In the genomic region with DNA sequence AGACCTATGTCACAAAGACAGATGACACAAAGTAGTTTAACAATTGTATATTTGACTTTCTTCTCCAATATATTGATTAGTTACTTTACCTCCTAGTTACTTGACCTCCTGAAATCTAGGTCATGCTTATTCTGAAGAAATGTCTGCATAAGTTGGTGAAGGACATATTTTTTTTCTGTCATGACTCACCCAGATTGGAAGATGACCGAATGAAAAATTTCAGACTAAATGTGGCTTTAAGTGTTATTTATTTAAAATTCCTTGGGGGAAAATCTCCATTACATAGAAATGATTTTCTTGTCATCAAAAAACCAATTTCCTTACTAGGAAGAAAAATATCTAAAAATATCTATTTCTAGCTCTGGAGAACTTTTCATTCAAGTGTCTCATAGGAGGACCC, we compare ENCODE assay signal across 18 cellular contexts.
DNase-seq lines count a peak whose midpoint lies in the region; FAIRE-seq and TF ChIP-seq lines count a peak whose summit lies in the region.
"Had no signal": no experiment of that assay in that cellular context is flagged by ENCODE, and none has a peak within 500 bp of the region (broad histone marks: within the 10 kb centered on the region; RNA-seq: fewer than 3 reads in every experiment).

No MANE protein-coding gene starts in this region.

- H3K9me3 ChIP-seq in astrocyte (ENCODE audit: insufficient read depth, low read depth, low read length) (no peaks in the 10 kb centered on the region), fibroblast of lung (ENCODE audit: control insufficient read depth, insufficient read depth, low read depth, low read length) (no peaks in the 10 kb centered on the region), osteoblast (ENCODE audit: low read depth, low read length) (no peaks in the 10 kb centered on the region), tibial artery (no peaks in the 10 kb centered on the region)

- H4K20me1 ChIP-seq in astrocyte (ENCODE audit: insufficient read depth, low read length) = no peaks in the 10 kb centered on the region
- H4K20me1 ChIP-seq in fibroblast of lung (ENCODE audit: control insufficient read depth, extremely low read depth, insufficient read depth, low read length) = no peaks in the 10 kb centered on the region
- H4K20me1 ChIP-seq in osteoblast (ENCODE audit: insufficient read depth, low read length) = no peaks in the 10 kb centered on the region

- no peaks in the 10 kb centered on the region for H3K27me3 ChIP-seq in astrocyte (ENCODE audit: insufficient read depth, low read length)
- H3K27me3 ChIP-seq in fibroblast of lung (ENCODE audit: control insufficient read depth, insufficient read depth, low read length) = no peaks in the 10 kb centered on the region
- H3K27me3 ChIP-seq in osteoblast (ENCODE audit: insufficient read depth, low read length) = no peaks in the 10 kb centered on the region
- no peaks in the 10 kb centered on the region for H3K27me3 ChIP-seq in tibial artery

- H3K36me3 Mint-ChIP-seq in astrocyte (ENCODE audit: low read depth, unreplicated experiment) (no peaks in the 10 kb centered on the region), endothelial cell (ENCODE audit: low read depth, unreplicated experiment) (no peaks in the 10 kb centered on the region)
- H3K36me3 Mint-ChIP-seq: CD14-positive monocyte; CD8-positive, alpha-beta T cell had no signal

- no peak overlapping the region for H3K4me3 ChIP-seq in astrocyte (ENCODE audit: insufficient read depth, low read depth, low read length)
- no peak overlapping the region for H3K4me3 ChIP-seq in fibroblast of lung (replicated peaks in 1 of 4; ENCODE audit: control extremely low read depth in 1 of 4, insufficient read depth in 1 of 4, low read depth in 3 of 4, low read length in 4 of 4)
- H3K4me3 ChIP-seq in osteoblast (ENCODE audit: insufficient read depth, low read length) = no peak overlapping the region
- no peak overlapping the region for H3K4me3 ChIP-seq in tibial artery

- peak overlapping the region; percentile 93 for H3K27ac Mint-ChIP-seq in astrocyte (ENCODE audit: unreplicated experiment)
- H3K27ac Mint-ChIP-seq in endothelial cell (ENCODE audit: unreplicated experiment) = no peak overlapping the region
- H3K27ac Mint-ChIP-seq: CD14-positive monocyte; CD8-positive, alpha-beta T cell had no signal

- H3K4me1 Mint-ChIP-seq in astrocyte (ENCODE audit: low read depth, unreplicated experiment) (peaks cover 31% of the 10 kb centered on the region), endothelial cell (ENCODE audit: unreplicated experiment) (no peaks in the 10 kb centered on the region)
- H3K4me1 Mint-ChIP-seq: CD14-positive monocyte had no signal

- H3K79me2 ChIP-seq in astrocyte (ENCODE audit: insufficient read depth, low read length) (no peaks in the 10 kb centered on the region), fibroblast of lung (ENCODE audit: control insufficient read depth, insufficient read depth, low read length) (no peaks in the 10 kb centered on the region), osteoblast (ENCODE audit: insufficient read depth, low read length) (no peaks in the 10 kb centered on the region)

- H3K9ac ChIP-seq in astrocyte (ENCODE audit: low read length) (no peak overlapping the region), fibroblast of lung (ENCODE audit: insufficient read depth, low read length) (no peak overlapping the region)

- H3K36me3 ChIP-seq in astrocyte (ENCODE audit: insufficient read depth, low read length) (no peaks in the 10 kb centered on the region), fibroblast of lung (ENCODE audit: control insufficient read depth, insufficient read depth, low read length) (no peaks in the 10 kb centered on the region), osteoblast (ENCODE audit: insufficient read depth, low read length) (no peaks in the 10 kb centered on the region), tibial artery (no peaks in the 10 kb centered on the region)

- TF ChIP-seq CTCF in astrocyte (IDR thresholded peaks at IDR 0.05; ENCODE audit: insufficient read depth, low read depth, low read length) = no peak
- no peak for TF ChIP-seq CTCF in fibroblast of lung (conservative IDR thresholded peaks at IDR 0.05 in 1 of 2, IDR thresholded peaks at IDR 0.05 in 1 of 2; ENCODE audit: low read depth in 1 of 2, low read length in 2 of 2)
- TF ChIP-seq CTCF in osteoblast (IDR thresholded peaks at IDR 0.05; ENCODE audit: extremely low read depth, low read depth, low read length) = no peak
- TF ChIP-seq CTCF in endothelial cell (IDR thresholded peaks at IDR 0.05; ENCODE audit: unreplicated experiment) = no peak
- TF ChIP-seq CTCF in tibial artery (IDR thresholded peaks at IDR 0.05) = no peak

- intact Hi-C loops in tibial artery (cut with DNase I; ENCODE audit: low total_unique reads) = no loop called here

- H3K27ac ChIP-seq in astrocyte (ENCODE audit: low read depth, low read length) = peak overlapping the region; percentile 45
- no peak overlapping the region for H3K27ac ChIP-seq in fibroblast of lung (ENCODE audit: insufficient read depth, low read length)
- H3K27ac ChIP-seq in osteoblast (ENCODE audit: low read depth, low read length) = peak overlapping the region; percentile 73
- H3K27ac ChIP-seq in tibial artery = no peak overlapping the region
- H3K27ac ChIP-seq: 22Rv1, HL-60 had no signal

- H2AFZ ChIP-seq in astrocyte (ENCODE audit: low read depth, low read length) (no peak overlapping the region), fibroblast of lung (ENCODE audit: low read length) (no peak overlapping the region), osteoblast (ENCODE audit: low read length) (no peak overlapping the region)

- H3K27me3 Mint-ChIP-seq in astrocyte (ENCODE audit: low read depth, unreplicated experiment) (no peaks in the 10 kb centered on the region), endothelial cell (ENCODE audit: unreplicated experiment) (no peaks in the 10 kb centered on the region)

- H3K4me3 Mint-ChIP-seq in astrocyte (ENCODE audit: unreplicated experiment) (no peak overlapping the region), endothelial cell (ENCODE audit: unreplicated experiment) (no peak overlapping the region)
- H3K4me3 Mint-ChIP-seq: CD14-positive monocyte; CD8-positive, alpha-beta T cell had no signal

- H3K4me2 ChIP-seq in astrocyte (ENCODE audit: low read length) = no peak overlapping the region
- H3K4me2 ChIP-seq in fibroblast of lung (ENCODE audit: extremely low read depth, insufficient read depth, low read length) = no peak overlapping the region
- peak overlapping the region; percentile 22 for H3K4me2 ChIP-seq in osteoblast (ENCODE audit: insufficient read depth, low read length)

- DNase-seq in EH (ENCODE audit: low read depth) (peak; percentile 27), astrocyte (ENCODE audit: low read depth) (no peak), fibroblast of lung (ENCODE audit: low read depth in 2 of 2) (peak; percentile 11 to 41), osteoblast (ENCODE audit: insufficient read length, low spot score, missing footprints) (no peak), NCI-H82 (lab: John Stamatoyannopoulos, UW) (no peak), endothelial cell (ENCODE audit: low spot score) (no peak), tibial artery (no peak)
- DNase-seq in effector CD8-positive, alpha-beta T cell (lab: John Stamatoyannopoulos, UW) = no peak
- DNase-seq: CD8-positive, alpha-beta T cell; COR-L47; DMS153; DMS79 treated with DMSO at 0.1 percent for 48 hours; GDM1 had no signal

- FAIRE-seq in astrocyte (lab: Jason Lieb, UNC) = no peak
- FAIRE-seq: D721Med, GM12892 had no signal

- H3K9me3 Mint-ChIP-seq in astrocyte (ENCODE audit: unreplicated experiment) = no peaks in the 10 kb centered on the region
- H3K9me3 Mint-ChIP-seq in endothelial cell (ENCODE audit: unreplicated experiment) = no peaks in the 10 kb centered on the region

- H3K4me1 ChIP-seq in astrocyte (ENCODE audit: insufficient read depth, low read length) (peaks cover 11% of the 10 kb centered on the region), fibroblast of lung (ENCODE audit: control insufficient read depth, extremely low read depth, insufficient read depth, low read length) (no peaks in the 10 kb centered on the region), osteoblast (ENCODE audit: insufficient read depth, low read length) (peaks cover 31% of the 10 kb centered on the region), tibial artery (peaks cover 0 to 3% (median 0%) of the 10 kb centered on the region in 4 donors)

Comparison
In these comparisons a context has a peak if more than half of its experiments do, and no peak if none do; other contexts are left out.
1. DNase-seq: peak in EH (single experiment) and fibroblast of lung (2 of 2); none in astrocyte (single experiment), osteoblast (single experiment), NCI-H82 (single experiment), endothelial cell (single experiment), effector CD8-positive, alpha-beta T cell (single experiment) and tibial artery (0 of 2).
2. H3K27ac ChIP-seq: peak in astrocyte (single experiment) and osteoblast (single experiment); none in fibroblast of lung (single experiment) and tibial artery (0 of 2).